Comparison of ENCODE assay signal across 16 cellular contexts in the genomic region with DNA sequence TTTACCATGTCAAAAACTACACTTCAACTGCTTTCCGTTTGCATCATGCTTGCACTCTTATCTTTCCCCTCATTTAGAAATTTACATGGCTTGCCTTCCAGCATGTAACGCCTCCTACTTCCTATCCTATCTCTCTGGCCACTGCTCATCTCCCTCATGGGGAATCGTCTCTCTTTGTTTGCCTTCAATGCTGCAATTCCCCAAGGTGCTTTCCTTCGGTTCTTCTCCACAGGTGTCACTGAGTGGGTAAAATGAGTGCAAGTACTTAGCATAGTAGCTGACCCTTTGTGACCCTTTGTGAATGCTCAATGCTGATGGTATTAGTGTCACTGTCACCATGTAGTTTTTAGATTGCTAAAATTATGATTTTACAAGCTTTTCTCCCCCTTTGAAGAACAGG.
"Had no signal": no experiment of that assay in that cellular context is flagged by ENCODE, and none has a peak within 500 bp of the region (broad histone marks: within the 10 kb centered on the region; RNA-seq: fewer than 3 reads in every experiment).

No MANE protein-coding gene starts in this region.

- H3K9me3 Mint-ChIP-seq: type B pancreatic cell had no signal

- H3K27me3 Mint-ChIP-seq: activated naive CD8-positive, alpha-beta T cell treated with anti-CD3 and anti-CD28 coated beads, Interleukin-2, amount 10 ng/mL, durations not matched to agents 7 days and 5 days; brain; central memory CD8-positive, alpha-beta T cell; stimulated activated naive CD8-positive, alpha-beta T cell treated with anti-CD3 and anti-CD28 coated beads, Interleukin-15, Interleukin-2, amounts not matched to agents 100 ng/mL and 50 ng/mL, for 24 hours; type B pancreatic cell had no signal

- DNase-seq: activated naive CD4-positive, alpha-beta T cell; activated naive CD8-positive, alpha-beta T cell treated with anti-CD3 and anti-CD28 coated beads, Interleukin-2, amount 10 ng/mL, durations not matched to agents 7 days and 5 days; activated T-cell treated with anti-CD3 and anti-CD28 coated beads for 4 hours; effector CD8-positive, alpha-beta T cell; foreskin keratinocyte; left cardiac atrium; lower lobe of right lung; nephron progenitor cell; right cardiac atrium; small intestine had no signal

- H3K27ac Mint-ChIP-seq: activated naive CD8-positive, alpha-beta T cell treated with anti-CD3 and anti-CD28 coated beads, Interleukin-2, amount 10 ng/mL, durations not matched to agents 7 days and 5 days; mesothelial cell of epicardium; nephron progenitor cell; stimulated activated naive CD8-positive, alpha-beta T cell treated with anti-CD3 and anti-CD28 coated beads, Interleukin-15, Interleukin-2, amounts not matched to agents 100 ng/mL and 50 ng/mL, for 24 hours; type B pancreatic cell had no signal

- ATAC-seq: activated CD4-positive, CD25-positive, alpha-beta regulatory T cell treated with anti-CD3 and anti-CD28 coated beads, Interleukin-2, amount 50 U/mL, for 24 hours; foreskin keratinocyte; left cardiac atrium; lower lobe of right lung; right cardiac atrium had no signal

- H3K4me1 Mint-ChIP-seq: activated naive CD8-positive, alpha-beta T cell treated with anti-CD3 and anti-CD28 coated beads, Interleukin-2, amount 10 ng/mL, durations not matched to agents 7 days and 5 days; central memory CD8-positive, alpha-beta T cell; nephron progenitor cell had no signal

- H3K4me3 Mint-ChIP-seq: activated naive CD8-positive, alpha-beta T cell treated with anti-CD3 and anti-CD28 coated beads, Interleukin-2, amount 10 ng/mL, durations not matched to agents 7 days and 5 days; brain; central memory CD8-positive, alpha-beta T cell; mesothelial cell of epicardium; nephron progenitor cell; stimulated activated naive CD8-positive, alpha-beta T cell treated with anti-CD3 and anti-CD28 coated beads, Interleukin-15, Interleukin-2, amounts not matched to agents 100 ng/mL and 50 ng/mL, for 24 hours; type B pancreatic cell had no signal
